In genomic region chr6:44266347-44266746, GRCh38 we compare ENCODE assay signal across 11 cellular contexts. TPM values are rescaled to one million over a fixed set of nuclear protein-coding genes. Genes with fewer than 3 reads are reported as not detected.
DNase-seq lines count a peak whose midpoint lies in the region; ATAC-seq and TF ChIP-seq lines count a peak whose summit lies in the region.
"Had no signal": no experiment of that assay in that cellular context is flagged by ENCODE, and none has a peak within 500 bp of the region (broad histone marks: within the 10 kb centered on the region; RNA-seq: fewer than 3 reads in every experiment).

No MANE protein-coding gene starts in this region.

- no peaks in the 10 kb centered on the region for H3K9me3 Mint-ChIP-seq in Calu3 (ENCODE audit: low read depth, unreplicated experiment)
- H3K9me3 Mint-ChIP-seq in dendritic cell treated with granulocyte-macrophage colony-stimulating factor and Interleukin-4, amounts not matched to agents 40 ng/mL and 50 ng/mL, for 4 days = no peaks in the 10 kb centered on the region

- H3K27ac Mint-ChIP-seq in Calu3 (ENCODE audit: unreplicated experiment) = no peak overlapping the region
- peak overlapping the region; percentile 90 for H3K27ac Mint-ChIP-seq in dendritic cell treated with granulocyte-macrophage colony-stimulating factor and Interleukin-4, amounts not matched to agents 40 ng/mL and 50 ng/mL, for 4 days

- no peak for TF ChIP-seq CTCF in Calu3 (IDR thresholded peaks at IDR 0.05; ENCODE audit: unreplicated experiment)

- intact Hi-C loops in Calu3 (cut with micrococcal nuclease; ENCODE audit: unreplicated experiment) = no loop called here
- intact Hi-C loops in dendritic cell treated with granulocyte-macrophage colony-stimulating factor and Interleukin-4, amounts not matched to agents 40 ng/mL and 50 ng/mL, for 4 days (cut with micrococcal nuclease) = loop anchor here (5.0 kb wide), 1 partner anchor 186 kb away; no protein-coding TSS in a partner anchor

- CTCF ChIA-PET in Calu3 (lab: Charles Lee) = interaction anchor here (0.8 to 3.9 kb wide), 3 partner anchors 10 to 72 kb away, joined by 3 to 53 read pairs (median 3); no protein-coding TSS in a partner anchor

- BruUV-seq in Calu3 (replicated peaks; lab: Mats Ljungman, UMichigan) = no TSS peak

- ATAC-seq in HG03280 (IDR thresholded peaks at IDR 0.05; ENCODE audit: unreplicated experiment) = peak; percentile 35
- no peak for ATAC-seq in GM18502 (IDR thresholded peaks at IDR 0.05; ENCODE audit: poor library complexity, unreplicated experiment)

- H3K27me3 Mint-ChIP-seq in Calu3 (ENCODE audit: unreplicated experiment) = peaks cover 53% of the 10 kb centered on the region
- peaks cover 29% of the 10 kb centered on the region for H3K27me3 Mint-ChIP-seq in dendritic cell treated with granulocyte-macrophage colony-stimulating factor and Interleukin-4, amounts not matched to agents 40 ng/mL and 50 ng/mL, for 4 days

- peaks cover 47% of the 10 kb centered on the region for H3K36me3 Mint-ChIP-seq in Calu3 (ENCODE audit: insufficient read depth, unreplicated experiment)
- peaks cover 40% of the 10 kb centered on the region for H3K36me3 Mint-ChIP-seq in dendritic cell treated with granulocyte-macrophage colony-stimulating factor and Interleukin-4, amounts not matched to agents 40 ng/mL and 50 ng/mL, for 4 days (ENCODE audit: low read depth)

- peaks cover 31% of the 10 kb centered on the region for H3K4me1 Mint-ChIP-seq in Calu3 (ENCODE audit: low read depth, unreplicated experiment)
- H3K4me1 Mint-ChIP-seq in dendritic cell treated with granulocyte-macrophage colony-stimulating factor and Interleukin-4, amounts not matched to agents 40 ng/mL and 50 ng/mL, for 4 days (ENCODE audit: low read depth) = peaks cover 49% of the 10 kb centered on the region

- H3K4me3 Mint-ChIP-seq in Calu3 (ENCODE audit: low read depth, unreplicated experiment) = peak overlapping the region; percentile 98
- H3K4me3 Mint-ChIP-seq in dendritic cell treated with granulocyte-macrophage colony-stimulating factor and Interleukin-4, amounts not matched to agents 40 ng/mL and 50 ng/mL, for 4 days = peak overlapping the region; percentile 15

- DNase-seq in Calu3 = no peak
- peak; percentile 79 for DNase-seq in GM19240 (ENCODE audit: insufficient read length, low spot score)
- no peak for DNase-seq in HT-29 (ENCODE audit: low spot score)
- no peak for DNase-seq in Ammon's horn (ENCODE audit: low spot score)
- no peak for DNase-seq in SIG-M5 (lab: John Stamatoyannopoulos, UW)
- DNase-seq: occipital lobe, SK-N-SH had no signal

RNA-seq across cellular contexts. Expression of gene NFKBIE, which starts 1.0 kb away (rescaled TPM):
- total RNA-seq in Calu3 (2022) = 32.7 and 37.8 TPM in 2 replicates
- total RNA-seq in HT-29 (2014; rRNA removed; shearing (Covaris generic)) = 11.2 and 19.3 TPM in 2 replicates

RNA-seq across cellular contexts. Expression of gene TMEM151B, which starts 3.9 kb away (rescaled TPM):
- total RNA-seq in Calu3 (2022) = 0.12 TPM in 1 of 2 replicates, not detected in the other
- total RNA-seq in HT-29 (2014; rRNA removed; shearing (Covaris generic)) = not detected in 2 replicates
- total RNA-seq: HT1080 had no signal

RNA-seq across cellular contexts. Expression of gene SLC35B2, which starts 9.0 kb away (rescaled TPM):
- 129 and 143 TPM in 2 replicates for total RNA-seq in Calu3 (2022)
- 189 and 193 TPM in 2 replicates for total RNA-seq in HT-29 (2014; rRNA removed; shearing (Covaris generic))

RNA-seq across cellular contexts. Expression of gene HSP90AB1, which starts 19.4 kb away (rescaled TPM):
- total RNA-seq in Calu3 (2022) = 2,072 and 2,073 TPM in 2 replicates
- total RNA-seq in HT-29 (2014; rRNA removed; shearing (Covaris generic)) = 751 and 810 TPM in 2 replicates

RNA-seq across cellular contexts. Expression of gene SLC29A1, which starts 43.0 kb away (rescaled TPM):
- 90.1 and 92.8 TPM in 2 replicates for total RNA-seq in Calu3 (2022)
- 30.8 and 33.4 TPM in 2 replicates for total RNA-seq in HT-29 (2014; rRNA removed; shearing (Covaris generic))
